1 cellular context compared by ENCODE assay signal in the genomic region with DNA sequence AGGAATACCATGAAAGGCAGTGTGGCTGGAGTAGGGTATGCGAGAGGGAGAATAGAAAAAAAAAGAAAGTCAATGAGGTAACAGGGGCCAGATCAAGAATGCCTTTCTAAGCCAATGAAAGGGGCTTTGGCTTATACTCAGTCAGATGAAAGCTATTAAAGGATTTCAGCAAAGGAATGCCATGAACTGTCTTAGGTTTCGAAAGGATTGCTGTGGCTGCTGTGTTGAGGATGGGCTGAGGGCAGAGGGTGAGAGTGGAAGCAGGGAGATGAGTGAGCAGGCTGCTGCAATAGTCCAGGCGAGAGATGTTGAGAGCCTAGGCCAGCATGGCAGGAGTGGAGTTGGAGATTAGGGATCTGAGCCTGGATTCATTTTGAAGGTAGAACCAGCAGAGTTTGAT.
TF ChIP-seq lines count a peak whose summit lies in the region.

No MANE protein-coding gene starts in this region.

TF ChIP-seq in IMR-90, 13 proteins besides CTCF, POLR2A, EP300 and RAD21:
- TF ChIP-seq MAZ (IDR thresholded peaks at IDR 0.05; ENCODE audit: borderline replicate concordance, low read depth, low read length) (no peak), NFE2L2 (IDR thresholded peaks at IDR 0.05; ENCODE audit: low read depth, low read length) (no peak), FOS (IDR thresholded peaks at IDR 0.05; ENCODE audit: low read depth, low read length) (no peak), CEBPB (IDR thresholded peaks at IDR 0.05; ENCODE audit: low read depth, low read length) (no peak), CHD1 (IDR thresholded peaks at IDR 0.05; ENCODE audit: low read depth, low read length) (no peak), RFX5 (IDR thresholded peaks at IDR 0.05; ENCODE audit: low read depth, low read length) (no peak)
